In the genomic region with DNA sequence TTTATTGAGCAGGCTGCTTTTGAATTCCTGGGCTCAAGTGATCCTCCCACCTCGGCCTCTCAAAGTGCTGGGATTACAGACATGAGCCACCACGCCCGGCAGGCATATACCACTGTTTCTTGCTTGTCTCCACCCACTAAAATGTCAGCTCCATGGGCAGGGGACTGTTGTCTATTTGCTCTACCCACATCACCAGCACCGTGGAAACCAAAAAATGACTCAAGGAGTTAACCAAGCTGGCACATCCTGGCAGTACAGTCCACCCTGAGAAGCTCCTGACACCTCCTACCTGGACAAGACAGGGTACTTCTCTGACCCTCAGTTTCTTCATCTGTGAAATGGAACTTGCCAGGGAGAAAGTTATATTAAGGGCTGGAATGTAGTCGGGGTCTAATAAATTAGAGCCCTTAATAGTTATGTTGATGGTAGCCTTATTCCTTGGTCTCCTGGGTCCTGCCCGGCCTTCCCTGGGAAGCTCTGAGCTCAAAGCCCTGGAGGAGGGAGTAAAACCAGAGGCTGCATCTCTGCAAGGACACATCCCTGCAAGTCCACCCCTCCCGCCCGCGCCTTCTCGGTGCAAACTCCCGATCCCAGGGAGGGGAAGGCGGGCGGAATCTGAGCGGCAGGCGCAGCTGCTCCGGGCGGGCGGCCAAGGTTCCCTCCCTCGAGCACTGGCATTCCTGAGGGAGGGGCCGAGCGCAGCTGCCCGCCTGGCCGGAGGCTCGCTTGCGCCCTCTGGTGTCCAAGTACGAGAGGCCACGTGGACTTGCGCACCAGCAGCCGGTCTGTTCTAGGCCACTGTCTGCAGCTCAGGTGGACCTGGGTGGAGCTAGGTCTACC, we compare ENCODE assay signal across 8 cellular contexts. TPM values are rescaled to one million over a fixed set of nuclear protein-coding genes. Genes with fewer than 3 reads are reported as not detected.
DNase-seq lines count a peak whose midpoint lies in the region; ATAC-seq and TF ChIP-seq lines count a peak whose summit lies in the region.

No MANE protein-coding gene starts in this region.

- H3K4me1 ChIP-seq in liver (ENCODE audit: control insufficient read depth in 4 of 4, insufficient read depth in 4 of 4, low read length in 3 of 4): peaks cover 2 to 26% (median 17%) of the 10 kb centered on the region in 4 donors

- no peak overlapping the region for H3K27ac ChIP-seq in liver (ENCODE audit: low read depth in 1 of 2, low read length in 2 of 2)

- no peak overlapping the region for H3K9ac ChIP-seq in liver (ENCODE audit: low read depth in 1 of 2, low read length in 2 of 2)

- H3K27me3 ChIP-seq in liver (ENCODE audit: control insufficient read depth in 4 of 4, insufficient read depth in 4 of 4, low read length in 3 of 4): no peaks in the 10 kb centered on the region

- TF ChIP-seq RAD21 in liver (IDR thresholded peaks at IDR 0.05): peak; percentile 89 to 94

- H3K36me3 ChIP-seq in liver (ENCODE audit: control insufficient read depth in 4 of 4, insufficient read depth in 3 of 4, low read depth in 1 of 4, low read length in 3 of 4): no peaks in the 10 kb centered on the region

- ATAC-seq in HG03280 (IDR thresholded peaks at IDR 0.05; ENCODE audit: unreplicated experiment) (peak; percentile 76), GM18868 (IDR thresholded peaks at IDR 0.05; ENCODE audit: unreplicated experiment) (no peak)

- peak; percentile 94 for TF ChIP-seq CTCF in liver (IDR thresholded peaks at IDR 0.05; ENCODE audit: low read depth, low read length, missing input control)

- WGBS in liver: 12% methylated on average over 29 of the region's 29 CpGs

- no peaks in the 10 kb centered on the region for H3K9me3 ChIP-seq in liver (ENCODE audit: control insufficient read depth in 4 of 4, low read length in 3 of 4)

- no peak overlapping the region for H3K4me3 ChIP-seq in liver (ENCODE audit: low read depth in 1 of 3, low read length in 3 of 3)

- DNase-seq in DMS114 treated with DMSO at 0.1 percent for 48 hours (lab: John Stamatoyannopoulos, UW; ENCODE audit: unreplicated experiment) (peak; percentile 57), NCI-H526 treated with DMSO at 0.1 percent for 48 hours (lab: John Stamatoyannopoulos, UW) (peak; percentile 41), dedifferentiated amniotic fluid mesenchymal stem cell (ENCODE audit: extremely low spot score) (peak; percentile 89)
- DNase-seq in activated CD4-positive, alpha-beta T cell treated with anti-CD3 and anti-CD28 coated beads, Interleukin-2, amount 50 U/mL, for 1 hour: peak; percentile 73
- DNase-seq in stimulated activated CD4-positive, alpha-beta T cell treated with anti-CD3 and anti-CD28 coated beads, Interleukin-4, amount 100 ng/mL, for 48 hours (ENCODE audit: low read depth in 2 of 2): peak; percentile 83 to 84

TF ChIP-seq in liver, 16 proteins besides CTCF, POLR2A, EP300 and RAD21:
- TF ChIP-seq, protein P1, sequence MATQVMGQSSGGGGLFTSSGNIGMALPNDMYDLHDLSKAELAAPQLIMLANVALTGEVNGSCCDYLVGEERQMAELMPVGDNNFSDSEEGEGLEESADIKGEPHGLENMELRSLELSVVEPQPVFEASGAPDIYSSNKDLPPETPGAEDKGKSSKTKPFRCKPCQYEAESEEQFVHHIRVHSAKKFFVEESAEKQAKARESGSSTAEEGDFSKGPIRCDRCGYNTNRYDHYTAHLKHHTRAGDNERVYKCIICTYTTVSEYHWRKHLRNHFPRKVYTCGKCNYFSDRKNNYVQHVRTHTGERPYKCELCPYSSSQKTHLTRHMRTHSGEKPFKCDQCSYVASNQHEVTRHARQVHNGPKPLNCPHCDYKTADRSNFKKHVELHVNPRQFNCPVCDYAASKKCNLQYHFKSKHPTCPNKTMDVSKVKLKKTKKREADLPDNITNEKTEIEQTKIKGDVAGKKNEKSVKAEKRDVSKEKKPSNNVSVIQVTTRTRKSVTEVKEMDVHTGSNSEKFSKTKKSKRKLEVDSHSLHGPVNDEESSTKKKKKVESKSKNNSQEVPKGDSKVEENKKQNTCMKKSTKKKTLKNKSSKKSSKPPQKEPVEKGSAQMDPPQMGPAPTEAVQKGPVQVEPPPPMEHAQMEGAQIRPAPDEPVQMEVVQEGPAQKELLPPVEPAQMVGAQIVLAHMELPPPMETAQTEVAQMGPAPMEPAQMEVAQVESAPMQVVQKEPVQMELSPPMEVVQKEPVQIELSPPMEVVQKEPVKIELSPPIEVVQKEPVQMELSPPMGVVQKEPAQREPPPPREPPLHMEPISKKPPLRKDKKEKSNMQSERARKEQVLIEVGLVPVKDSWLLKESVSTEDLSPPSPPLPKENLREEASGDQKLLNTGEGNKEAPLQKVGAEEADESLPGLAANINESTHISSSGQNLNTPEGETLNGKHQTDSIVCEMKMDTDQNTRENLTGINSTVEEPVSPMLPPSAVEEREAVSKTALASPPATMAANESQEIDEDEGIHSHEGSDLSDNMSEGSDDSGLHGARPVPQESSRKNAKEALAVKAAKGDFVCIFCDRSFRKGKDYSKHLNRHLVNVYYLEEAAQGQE (IDR thresholded peaks at IDR 0.05): peak; percentile 60
- TF ChIP-seq SP1 (IDR thresholded peaks at IDR 0.05) (peak; percentile 60), FOXA2 (IDR thresholded peaks at IDR 0.05) (no peak), TAF1 (conservative IDR thresholded peaks at IDR 0.05) (no peak), HNF4G (IDR thresholded peaks at IDR 0.05) (no peak), JUND (IDR thresholded peaks at IDR 0.05) (peak in 1 of 2 donors; percentile 22), RXRA (IDR thresholded peaks at IDR 0.05) (peak; percentile 70 to 79), HNF4A (conservative IDR thresholded peaks at IDR 0.05) (peak; percentile 56 to 66), FOXA1 (IDR thresholded peaks at IDR 0.05) (peak; percentile 49), GABPA (IDR thresholded peaks at IDR 0.05 in 1 of 2, conservative IDR thresholded peaks at IDR 0.05 in 1 of 2) (peak in 1 of 2 donors; percentile 50), YY1 (IDR thresholded peaks at IDR 0.05) (no peak)
- TF ChIP-seq, protein P2, sequence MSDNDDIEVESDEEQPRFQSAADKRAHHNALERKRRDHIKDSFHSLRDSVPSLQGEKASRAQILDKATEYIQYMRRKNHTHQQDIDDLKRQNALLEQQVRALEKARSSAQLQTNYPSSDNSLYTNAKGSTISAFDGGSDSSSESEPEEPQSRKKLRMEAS (IDR thresholded peaks at IDR 0.05): peak; percentile 95
- TF ChIP-seq, protein P3, sequence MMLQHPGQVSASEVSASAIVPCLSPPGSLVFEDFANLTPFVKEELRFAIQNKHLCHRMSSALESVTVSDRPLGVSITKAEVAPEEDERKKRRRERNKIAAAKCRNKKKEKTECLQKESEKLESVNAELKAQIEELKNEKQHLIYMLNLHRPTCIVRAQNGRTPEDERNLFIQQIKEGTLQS (IDR thresholded peaks at IDR 0.05): no peak

RNA-seq across cellular contexts. Expression of a gene that starts 14.1 kb away (rescaled TPM):
- not detected for total RNA-seq in liver
- not detected for polyA plus RNA-seq in liver

RNA-seq across cellular contexts. Expression of a gene that starts 17.1 kb away (rescaled TPM):
- total RNA-seq in liver: 1 to 10 TPM in 1 of 2 donors, under 1 TPM in 1; 0.14 to 1.3 TPM
- polyA plus RNA-seq in liver: 1 to 10 TPM in 1 of 2 donors, under 1 TPM in 1; 0.26 to 4.9 TPM

RNA-seq across cellular contexts. Expression of a gene that starts 58.7 kb away (rescaled TPM):
- total RNA-seq in liver: 10 to 100 TPM; 13.1 to 87.5 TPM
- 100 to 1,000 TPM in 1 of 2 donors, 10 to 100 TPM in 1; 82.0 to 104 TPM for polyA plus RNA-seq in liver
